ENCODE assay signal across 8 cellular contexts in the genomic region with DNA sequence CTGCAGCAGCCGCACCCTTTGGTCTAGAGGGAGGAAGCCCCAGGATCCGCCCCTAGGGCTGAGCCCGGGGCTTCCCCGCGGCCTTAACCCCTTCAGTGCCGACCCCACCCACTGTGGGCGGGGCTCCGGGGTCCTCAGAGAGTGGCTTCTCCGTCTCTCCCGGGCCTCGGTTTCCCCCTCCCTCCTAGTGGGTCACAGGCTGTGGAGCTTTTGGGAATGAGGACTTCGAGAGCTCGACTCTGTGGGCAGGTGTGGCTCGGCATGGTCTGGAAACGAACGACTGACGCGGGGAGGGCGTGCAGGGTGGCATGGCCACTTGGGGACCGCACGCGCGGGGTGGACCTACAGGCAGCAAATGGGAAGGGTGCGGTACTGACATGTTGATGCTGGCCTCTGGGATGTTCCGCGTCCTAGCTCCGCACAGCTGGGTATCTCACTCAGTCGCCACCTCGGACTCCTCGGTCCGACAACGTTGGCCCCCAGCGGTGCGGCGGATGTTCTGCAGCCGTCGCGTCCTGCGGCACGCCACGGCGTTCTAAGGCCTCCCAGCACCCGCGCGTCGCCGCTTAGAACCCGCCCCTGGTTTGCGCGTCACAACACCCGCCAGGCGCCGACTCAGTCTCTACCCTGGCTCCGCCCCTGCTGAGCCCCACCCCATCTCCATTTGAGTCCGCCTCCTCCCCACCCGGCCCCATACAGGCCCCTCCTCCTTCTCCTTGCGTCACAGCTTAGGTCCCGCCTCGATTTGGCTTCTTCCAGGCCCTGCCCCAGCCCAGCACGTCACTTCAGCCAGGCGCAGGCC. TPM values are rescaled to one million over a fixed set of nuclear protein-coding genes. Genes with fewer than 3 reads are reported as not detected.
DNase-seq lines count a peak whose midpoint lies in the region; ATAC-seq, FAIRE-seq and TF ChIP-seq lines count a peak whose summit lies in the region.

A gene with protein sequence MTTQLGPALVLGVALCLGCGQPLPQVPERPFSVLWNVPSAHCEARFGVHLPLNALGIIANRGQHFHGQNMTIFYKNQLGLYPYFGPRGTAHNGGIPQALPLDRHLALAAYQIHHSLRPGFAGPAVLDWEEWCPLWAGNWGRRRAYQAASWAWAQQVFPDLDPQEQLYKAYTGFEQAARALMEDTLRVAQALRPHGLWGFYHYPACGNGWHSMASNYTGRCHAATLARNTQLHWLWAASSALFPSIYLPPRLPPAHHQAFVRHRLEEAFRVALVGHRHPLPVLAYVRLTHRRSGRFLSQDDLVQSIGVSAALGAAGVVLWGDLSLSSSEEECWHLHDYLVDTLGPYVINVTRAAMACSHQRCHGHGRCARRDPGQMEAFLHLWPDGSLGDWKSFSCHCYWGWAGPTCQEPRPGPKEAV (minus strand): TSS at position 570 of the 802 bp plus-strand sequence. CDS start 3,803 bp downstream, outside the sequence.
A gene with protein sequence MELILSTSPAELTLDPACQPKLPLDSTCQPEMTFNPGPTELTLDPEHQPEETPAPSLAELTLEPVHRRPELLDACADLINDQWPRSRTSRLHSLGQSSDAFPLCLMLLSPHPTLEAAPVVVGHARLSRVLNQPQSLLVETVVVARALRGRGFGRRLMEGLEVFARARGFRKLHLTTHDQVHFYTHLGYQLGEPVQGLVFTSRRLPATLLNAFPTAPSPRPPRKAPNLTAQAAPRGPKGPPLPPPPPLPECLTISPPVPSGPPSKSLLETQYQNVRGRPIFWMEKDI (minus strand): TSS at position 570 of the 802 bp plus-strand sequence. CDS start 1,942 bp downstream, outside the sequence.

- peaks cover 8% of the 10 kb centered on the region; the same call in 1 of the 2 replicates for H3K36me3 ChIP-seq in BLaER1

- peak; percentile 13 for TF ChIP-seq CTCF in coronary artery (IDR thresholded peaks at IDR 0.05)

- H3K27me3 ChIP-seq in BLaER1, result no peaks in the 10 kb centered on the region

- DNase-seq in GM19239 (ENCODE audit: insufficient read length, low spot score) (peak; percentile 88), NCI-H526 (lab: John Stamatoyannopoulos, UW) (peak; percentile 96 to 99), coronary artery (ENCODE audit: low spot score) (peak; percentile 100), left lobe of liver (ENCODE audit: low spot score) (peak; percentile 100)
- peak; percentile 100 for DNase-seq in activated CD4-positive, alpha-beta T cell treated with anti-CD3 and anti-CD28 coated beads for 48 hours
- peak; percentile 99 for DNase-seq in stimulated activated CD4-positive, alpha-beta T cell treated with anti-CD3 and anti-CD28 coated beads, Interleukin-2, amount 100 ng/mL, for 4 hours (ENCODE audit: low read depth)

- no peaks in the 10 kb centered on the region for H3K9me3 ChIP-seq in BLaER1

- ATAC-seq in HG03457 (IDR thresholded peaks at IDR 0.05; ENCODE audit: unreplicated experiment) (peak; percentile 70), left lobe of liver (peak; percentile 67)

- H3K4me3 ChIP-seq in BLaER1 (peak within 1 kb of the TSS; percentile 78), coronary artery (peak within 1 kb of the TSS; percentile 74)

- H3K4me1 ChIP-seq in BLaER1, result peaks cover 21% of the 10 kb centered on the region

- peak within 1 kb of the TSS; percentile 82 for H3K9ac ChIP-seq in BLaER1

- peak; percentile 99 for FAIRE-seq in GM19239 (lab: Jason Lieb, UNC)

- H3K27ac ChIP-seq in BLaER1, result peak within 1 kb of the TSS; percentile 82
- peak within 1 kb of the TSS; percentile 91 to 92 for H3K27ac ChIP-seq in coronary artery

- peak within 1 kb of the TSS; percentile 96 for H3K4me2 ChIP-seq in BLaER1

- 0 out of 2 replicates have a peak, but pooled peaks cover 8% of the 10 kb centered on the region for H4K20me1 ChIP-seq in BLaER1

RNA-seq across cellular contexts. Expression of the first gene that starts in this region (rescaled TPM):
- total RNA-seq in left lobe of liver, result 2.9 TPM

RNA-seq across cellular contexts. Expression of the second gene that starts in this region (rescaled TPM):
- 4.9 TPM for total RNA-seq in left lobe of liver

Comparison
In these comparisons a context has a peak if more than half of its experiments do, and no peak if none do; other contexts are left out.
1. Peak in every context shown above with its lines: DNase-seq, ATAC-seq, H3K4me3 ChIP-seq and H3K27ac ChIP-seq.